In the genomic region with DNA sequence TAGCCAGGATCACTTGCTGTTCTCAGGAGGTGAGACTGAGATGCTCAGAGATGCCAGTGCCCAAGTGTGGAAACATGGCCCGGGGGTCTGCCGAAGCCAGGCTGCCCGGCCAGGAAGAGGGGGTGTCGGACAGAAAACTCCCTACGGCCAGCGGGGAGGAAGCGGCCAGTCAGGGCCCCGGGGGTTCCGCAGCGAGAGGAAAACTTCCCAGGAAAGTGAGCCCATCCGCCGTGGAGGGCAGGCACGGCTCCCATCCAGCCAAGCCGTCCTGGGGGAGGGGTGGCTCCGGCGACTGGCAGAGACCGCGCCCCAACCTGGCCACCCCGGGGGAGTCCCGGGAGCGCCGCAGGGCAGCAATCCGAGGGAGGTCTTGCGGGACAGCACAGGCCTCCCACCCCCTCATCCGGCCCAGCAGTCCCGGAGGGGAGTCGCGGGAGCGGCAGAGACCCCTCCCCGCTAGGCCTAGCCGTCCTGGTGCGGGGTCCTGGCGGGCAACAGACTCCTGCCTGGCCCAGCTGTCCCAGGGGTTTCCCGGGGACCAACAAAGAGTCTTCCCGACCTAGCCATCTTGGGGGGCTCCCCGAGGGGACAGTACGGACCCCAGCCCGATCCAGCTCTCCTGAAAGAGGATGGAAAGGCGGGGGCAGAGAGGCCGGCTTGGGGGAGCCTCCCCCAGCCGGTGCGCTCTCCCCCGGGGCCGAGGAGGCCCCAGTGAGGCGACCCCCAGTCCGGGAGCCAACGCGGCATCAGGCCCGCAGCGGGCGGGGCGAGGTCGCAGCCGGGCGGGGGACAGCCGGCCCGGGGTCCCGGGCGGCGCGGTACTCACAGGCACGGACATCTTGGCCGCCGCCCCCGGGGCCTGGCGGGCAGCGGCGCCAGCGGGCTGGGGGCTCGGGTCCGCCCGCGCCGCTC, we compare ENCODE assay signal across 8 cellular contexts. TPM values are rescaled to one million over a fixed set of nuclear protein-coding genes. Genes with fewer than 3 reads are reported as not detected.
DNase-seq lines count a peak whose midpoint lies in the region; ATAC-seq and TF ChIP-seq lines count a peak whose summit lies in the region.

No MANE protein-coding gene starts in this region.

- TF ChIP-seq CTCF in brain (conservative IDR thresholded peaks at IDR 0.05) (no peak), left lung (IDR thresholded peaks at IDR 0.05) (no peak)

- peak overlapping the region; percentile 84 to 97 (median 90) for H3K4me3 Mint-ChIP-seq in brain

- H3K27me3 ChIP-seq in left lung: peaks cover 0 to 63% of the 10 kb centered on the region in 2 donors
- H3K27me3 ChIP-seq in thymus (ENCODE audit: control insufficient read depth, insufficient read depth): peaks cover 42% of the 10 kb centered on the region

- peak overlapping the region; percentile 83 to 94 for H3K27ac ChIP-seq in left lung
- peak overlapping the region; percentile 31 for H3K27ac ChIP-seq in thymus (ENCODE audit: low read depth)

- peak overlapping the region; percentile 62 to 92 for H3K4me3 ChIP-seq in left lung
- H3K4me3 ChIP-seq in thymus (ENCODE audit: low read length): peak overlapping the region; percentile 41

- H3K27ac Mint-ChIP-seq in brain: peak overlapping the region; percentile 94 to 99 (median 95)

- no peaks in the 10 kb centered on the region for H3K27me3 Mint-ChIP-seq in brain

- H3K9me3 Mint-ChIP-seq in brain: no peaks in the 10 kb centered on the region

- H3K9me3 ChIP-seq in left lung (no peaks in the 10 kb centered on the region), thymus (ENCODE audit: control insufficient read depth) (no peaks in the 10 kb centered on the region)

- H3K4me1 ChIP-seq in left lung: peaks cover 33 to 57% of the 10 kb centered on the region in 2 donors
- H3K4me1 ChIP-seq in thymus (ENCODE audit: control insufficient read depth, insufficient read depth, low read length): no peaks in the 10 kb centered on the region

- H3K4me1 Mint-ChIP-seq in brain: peaks cover 54% of the 10 kb centered on the region

- H3K36me3 ChIP-seq in left lung: no peaks in the 10 kb centered on the region
- no peaks in the 10 kb centered on the region for H3K36me3 ChIP-seq in thymus (ENCODE audit: control insufficient read depth, insufficient read depth)

- intact Hi-C loops in Right ventricle myocardium superior (cut with DNase I): loop anchor here (5.0 kb wide), 1 partner anchor 42 kb away; no protein-coding TSS in a partner anchor
- intact Hi-C loops in Right ventricle myocardium inferior (cut with DNase I): loop anchor here (2.0 to 5.0 kb wide), 3 partner anchors 14 to 42 kb away; a partner anchor contains a TSS
- intact Hi-C loops in left lung (cut with DNase I): no loop called here

- DNase-seq in Right ventricle myocardium superior (peak; percentile 67), Right ventricle myocardium inferior (ENCODE audit: missing footprints) (no peak), left lung (peak in 1 of 2 donors; percentile 84), cerebellum (ENCODE audit: low spot score) (no peak), NOMO-1 treated with DMSO at 0.1 percent for 48 hours (lab: John Stamatoyannopoulos, UW; ENCODE audit: unreplicated experiment) (no peak)

- H3K36me3 Mint-ChIP-seq in brain: no peaks in the 10 kb centered on the region

- ATAC-seq in Right ventricle myocardium superior (ENCODE audit: poor library complexity) (peak; percentile 44), Right ventricle myocardium inferior (no peak), HG03108 (IDR thresholded peaks at IDR 0.05; ENCODE audit: unreplicated experiment) (peak; percentile 24), left lung (peak; percentile 63)

- 7% methylated on average over 74 of the region's 74 CpGs for WGBS in thymus

RNA-seq across cellular contexts. Expression of a gene that starts 13.8 kb away (rescaled TPM):
- total RNA-seq in Right ventricle myocardium superior (75.4 TPM), Right ventricle myocardium inferior (76.7 TPM), left lung (10 to 100 TPM; 67.6 to 73.6 TPM), cerebellum (24.5 TPM)
- polyA plus RNA-seq in brain (ENCODE audit: insufficient read depth, low read depth, low replicate concordance) (76.8 TPM), thymus (14.5 TPM)

RNA-seq across cellular contexts. Expression of a gene that starts 46.5 kb away (rescaled TPM):
- total RNA-seq in Right ventricle myocardium superior (not detected), Right ventricle myocardium inferior (not detected), left lung (not detected), cerebellum (not detected)
- polyA plus RNA-seq in brain (ENCODE audit: insufficient read depth, low read depth, low replicate concordance) (not detected), thymus (0.78 TPM)

RNA-seq across cellular contexts. Expression of a gene that starts 58.3 kb away (rescaled TPM):
- not detected for total RNA-seq in Right ventricle myocardium superior
- total RNA-seq in Right ventricle myocardium inferior: not detected
- not detected for polyA plus RNA-seq in brain (ENCODE audit: insufficient read depth, low read depth, low replicate concordance)
- total RNA-seq in left lung: not detected
- polyA plus RNA-seq in thymus: 0.59 TPM
- total RNA-seq in cerebellum: not detected

Comparison
In these comparisons a context has a peak if more than half of its experiments do, and no peak if none do; other contexts are left out.
1. intact Hi-C loops: an anchor here in Right ventricle myocardium superior (5.0 kb wide) and Right ventricle myocardium inferior (2.0 to 5.0 kb wide); none called in left lung.